In genomic region chr7:121082400-121083101, GRCh38 we compare ENCODE assay signal across 22 cellular contexts.
DNase-seq lines count a peak whose midpoint lies in the region; ATAC-seq, FAIRE-seq and TF ChIP-seq lines count a peak whose summit lies in the region.
"Had no signal": no experiment of that assay in that cellular context is flagged by ENCODE, and none has a peak within 500 bp of the region (broad histone marks: within the 10 kb centered on the region; RNA-seq: fewer than 3 reads in every experiment).

No MANE protein-coding gene starts in this region.

- intact Hi-C loops in PC-9 (cut with micrococcal nuclease; ENCODE audit: unreplicated experiment): loop anchor here (2.0 to 5.0 kb wide), 2 partner anchors 132 to 225 kb away; partner anchors contain the start of genes ING3 and TSPAN12
- intact Hi-C loops in K562 (cut with micrococcal nuclease): no loop called here

- FAIRE-seq in K562 (lab: Jason Lieb, UNC): no peak
- FAIRE-seq: bronchial epithelial cell, colon, small intestine had no signal

- H3K4me2 ChIP-seq in PC-9 (peak overlapping the region; percentile 64; the same call in 1 of the 2 replicates), K562 (ENCODE audit: insufficient read depth, low read length) (peak overlapping the region; percentile 71)

- peak overlapping the region; percentile 76 for H3K27ac ChIP-seq in PC-9
- peak overlapping the region; percentile 43 for H3K27ac ChIP-seq in K562 (ENCODE audit: extremely low read depth, low read depth, low read length)
- H3K27ac ChIP-seq in muscle layer of duodenum (ENCODE audit: low read length): peak overlapping the region; percentile 82
- peak overlapping the region; percentile 10 to 81 for H3K27ac ChIP-seq in thoracic aorta
- H3K27ac ChIP-seq: C4-2B, neutrophil, prostate gland had no signal

- H3K79me2 ChIP-seq in PC-9 (ENCODE audit: low read depth): no peaks in the 10 kb centered on the region
- peaks cover 100% of the 10 kb centered on the region for H3K79me2 ChIP-seq in K562 (ENCODE audit: control insufficient read depth, insufficient read depth, low read length)

- H3K4me1 ChIP-seq in PC-9 (replicated peaks; ENCODE audit: insufficient read depth): peaks cover 42% of the 10 kb centered on the region
- H3K4me1 ChIP-seq in K562 (replicated peaks in 1 of 2; ENCODE audit: control insufficient read depth in 2 of 2, insufficient read depth in 2 of 2, low read length in 2 of 2): peaks cover 3 to 59% of the 10 kb centered on the region in 2 experiments
- peaks cover 0 to 17% of the 10 kb centered on the region in 2 donors for H3K4me1 ChIP-seq in muscle layer of duodenum (ENCODE audit: control insufficient read depth in 1 of 2, insufficient read depth in 2 of 2, low read length in 2 of 2)
- peaks cover 36 to 81% of the 10 kb centered on the region in 2 donors for H3K4me1 ChIP-seq in thoracic aorta (ENCODE audit: control insufficient read depth in 1 of 2, low read depth in 2 of 2)
- H3K4me1 ChIP-seq: prostate gland had no signal

- ATAC-seq in K562 (no peak; the same call in 2 of the 3 replicates), thoracic aorta (ENCODE audit: insufficient number of reproducible peaks, low FRiP score, low read depth) (no peak), GM19467 (IDR thresholded peaks at IDR 0.05; ENCODE audit: unreplicated experiment) (no peak), GM18517 (IDR thresholded peaks at IDR 0.05; ENCODE audit: unreplicated experiment) (no peak)
- ATAC-seq: WTC11 had no signal

- H3K4me3 ChIP-seq in PC-9 (no peak overlapping the region), K562 (no peak overlapping the region), muscle layer of duodenum (ENCODE audit: low read depth in 1 of 2, low read length in 2 of 2) (no peak overlapping the region), thoracic aorta (no peak overlapping the region)
- H3K4me3 ChIP-seq: prostate gland had no signal

- no peak for TF ChIP-seq POLR2A in K562 (conservative IDR thresholded peaks at IDR 0.05)

- H3K9ac ChIP-seq in K562 (ENCODE audit: insufficient read depth in 1 of 2, low read depth in 2 of 2, low read length in 2 of 2): peak overlapping the region; percentile 40 to 73; a peak in 3 of 4 replicates

- no TSS peak for BruUV-seq in PC-9 (replicated peaks; lab: Mats Ljungman, UMichigan)
- no TSS peak for BruUV-seq in K562 (replicated peaks; lab: Mats Ljungman, UMichigan)

- H3K9me2 ChIP-seq in PC-9 (ENCODE audit: insufficient read depth): no peaks in the 10 kb centered on the region

- CTCF ChIA-PET in PC-9 (lab: Charles Lee): interaction anchor here (0.5 to 2.9 kb wide), 7 partner anchors 21 to 912 kb away, joined by 3 to 25 read pairs (median 4); partner anchors contain the start of gene CPED1
- CTCF ChIA-PET in K562 (lab: Yijun Ruan, JAX; ENCODE audit: low intra/inter-chr PET ratio): interaction anchor here (0.9 to 9.0 kb wide), 3 partner anchors 92 to 290 kb away, joined by 3 to 129 read pairs (median 15); partner anchors contain the start of gene CPED1

- POLR2A ChIA-PET in PC-9 (lab: Charles Lee; ENCODE audit: unreplicated experiment): interaction anchor here (0.5 to 0.7 kb wide), 2 partner anchors 20 to 132 kb away, joined by 3 to 7 read pairs; partner anchors contain the start of gene ING3
- POLR2A ChIA-PET in K562 (lab: Yijun Ruan, JAX): interaction anchor here (0.5 to 4.6 kb wide), 16 partner anchors 7 to 249 kb away, joined by 3 to 41 read pairs (median 4); partner anchors contain the start of genes CPED1 and ING3

- H3K9me1 ChIP-seq in K562 (ENCODE audit: control insufficient read depth, insufficient read depth, low read length): no peaks in the 10 kb centered on the region

- DNase-seq in PC-9: no peak
- DNase-seq in K562 (ENCODE audit: extremely low read depth in 1 of 4, low spot score in 3 of 4): no peak
- no peak for DNase-seq in thoracic aorta (ENCODE audit: low spot score)
- no peak for DNase-seq in SKM-1 (lab: John Stamatoyannopoulos, UW; ENCODE audit: unreplicated experiment)
- DNase-seq: activated CD4-positive, alpha-beta T cell treated with anti-CD3 and anti-CD28 coated beads, Interleukin-2, amount 10 ng/mL, durations not matched to agents 7 days and 5 days; activated naive CD4-positive, alpha-beta T cell treated with Interleukin-2 at 50 U/mL for 16 hours; DND-41; effector CD8-positive, alpha-beta T cell; mesendoderm; NCI-H1694; small intestine; T1000 had no signal

- TF ChIP-seq EP300 in K562 (IDR thresholded peaks at IDR 0.05; ENCODE audit: low read length): no peak

- H4K20me1 ChIP-seq in PC-9 (ENCODE audit: insufficient read depth) (no peaks in the 10 kb centered on the region), K562 (replicated peaks; ENCODE audit: control insufficient read depth, insufficient read depth, low read length) (peaks cover 37% of the 10 kb centered on the region)

- peaks cover 23% of the 10 kb centered on the region for H3F3A ChIP-seq in PC-9 (ENCODE audit: insufficient read depth, low read depth)

- H2AFZ ChIP-seq in PC-9: no peak overlapping the region
- H2AFZ ChIP-seq in K562 (ENCODE audit: low read depth, low read length): no peak overlapping the region

- TF ChIP-seq CTCF in PC-9 (conservative IDR thresholded peaks at IDR 0.05) (no peak), K562 (IDR thresholded peaks at IDR 0.05 in 2 of 3, conservative IDR thresholded peaks at IDR 0.05 in 1 of 3; ENCODE audit: insufficient read depth in 2 of 3, low read depth in 1 of 3, low read length in 3 of 3) (no peak), thoracic aorta (IDR thresholded peaks at IDR 0.05) (no peak)

- in situ Hi-C loops in K562 (cut with MboI): no loop called here

- H3K36me3 ChIP-seq in PC-9 (ENCODE audit: low read depth) (no peaks in the 10 kb centered on the region), K562 (ENCODE audit: control insufficient read depth, insufficient read depth, low read length) (peaks cover 95% of the 10 kb centered on the region), muscle layer of duodenum (ENCODE audit: control insufficient read depth in 1 of 2, insufficient read depth in 2 of 2, low read length in 2 of 2) (no peaks in the 10 kb centered on the region), thoracic aorta (no peaks in the 10 kb centered on the region)
- H3K36me3 ChIP-seq: neutrophil, prostate gland had no signal

- no peaks in the 10 kb centered on the region for H3K9me3 ChIP-seq in PC-9 (ENCODE audit: insufficient read depth, low read depth)
- no peaks in the 10 kb centered on the region for H3K9me3 ChIP-seq in K562 (replicated peaks; ENCODE audit: control insufficient read depth, insufficient read depth, low read depth, low read length)
- H3K9me3 ChIP-seq in muscle layer of duodenum (ENCODE audit: control insufficient read depth in 1 of 2, low read length in 2 of 2): no peaks in the 10 kb centered on the region
- H3K9me3 ChIP-seq in thoracic aorta: no peaks in the 10 kb centered on the region
- H3K9me3 ChIP-seq: neutrophil, prostate gland had no signal

- TF ChIP-seq RAD21 in K562 (CRISPR knock-in tag; conservative IDR thresholded peaks at IDR 0.05 in 1 of 2, IDR thresholded peaks at IDR 0.05 in 1 of 2): no peak; a peak in 1 of 4 replicates

- no peaks in the 10 kb centered on the region for H3K27me3 ChIP-seq in PC-9 (ENCODE audit: insufficient read depth, low read depth)
- no peaks in the 10 kb centered on the region for H3K27me3 ChIP-seq in K562 (ENCODE audit: control insufficient read depth in 2 of 2, insufficient read depth in 2 of 2, low read length in 2 of 2)
- no peaks in the 10 kb centered on the region for H3K27me3 ChIP-seq in muscle layer of duodenum (ENCODE audit: low read depth, low read length)
- no peaks in the 10 kb centered on the region for H3K27me3 ChIP-seq in thoracic aorta (replicated peaks; ENCODE audit: insufficient read depth)
- H3K27me3 ChIP-seq: foreskin keratinocyte, neutrophil had no signal

TF ChIP-seq in K562, 482 proteins besides CTCF, POLR2A, EP300 and RAD21 (continues in another document):
- TF ChIP-seq ZNF444 (CRISPR knock-in tag; IDR thresholded peaks at IDR 0.05) (peak; percentile 51; the same call in 1 of the 2 replicates), ZNF699 (CRISPR knock-in tag; IDR thresholded peaks at IDR 0.05; ENCODE audit: insufficient replicate concordance) (no peak), ELF2 (CRISPR knock-in tag; IDR thresholded peaks at IDR 0.05) (peak; percentile 41; the same call in 1 of the 2 replicates), ELK3 (CRISPR knock-in tag; IDR thresholded peaks at IDR 0.05) (peak; percentile 30; the same call in 1 of the 2 replicates), NONO (IDR thresholded peaks at IDR 0.05; ENCODE audit: low read depth in 2 of 2, low read length in 1 of 2) (peak in 1 of 2 experiments; percentile 51; a peak in 1 of 4 replicates), MLX (CRISPR knock-in tag; conservative IDR thresholded peaks at IDR 0.05) (0 out of 4 replicates have a peak, but pooled peaks of 1 of the 2 experiments have one; percentile 19), POLR2G (IDR thresholded peaks at IDR 0.05; ENCODE audit: low read depth, low read length) (peak; percentile 70), ZNF23 (CRISPR knock-in tag; IDR thresholded peaks at IDR 0.05) (peak; percentile 71), ZNF431 (CRISPR knock-in tag; IDR thresholded peaks at IDR 0.05) (no peak), CCNT2 (IDR thresholded peaks at IDR 0.05; ENCODE audit: borderline replicate concordance, extremely low read depth, insufficient read length, low read depth, low read length) (peak; percentile 33), ILF3 (IDR thresholded peaks at IDR 0.05; ENCODE audit: borderline replicate concordance) (0 out of 2 replicates have a peak, but pooled peaks have one; percentile 20)
